Comparison of ENCODE assay signal across 2 cellular contexts in the genomic region with DNA sequence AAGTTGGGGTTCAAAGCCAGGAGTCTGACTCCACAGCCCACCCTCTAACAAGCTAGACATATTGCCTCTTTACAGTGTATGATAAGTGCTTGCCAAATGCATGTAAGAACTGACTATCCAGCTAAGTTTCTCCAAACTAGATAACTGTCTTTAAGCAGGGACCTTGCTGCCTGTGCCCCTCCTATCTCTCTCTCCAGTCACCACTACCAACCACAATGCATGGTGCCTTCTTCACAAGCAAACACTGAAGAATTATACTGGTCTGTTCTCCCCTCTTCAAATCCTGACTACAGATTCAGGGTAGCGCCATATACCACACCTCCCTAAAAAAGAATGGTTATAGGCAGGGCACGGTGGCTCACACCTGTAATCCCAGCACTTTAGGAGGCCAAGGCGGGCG. TPM values are rescaled to one million over a fixed set of nuclear protein-coding genes. Genes with fewer than 3 reads are reported as not detected.
"Had no signal": no experiment of that assay in that cellular context is flagged by ENCODE, and none has a peak within 500 bp of the region (broad histone marks: within the 10 kb centered on the region; RNA-seq: fewer than 3 reads in every experiment).

No MANE protein-coding gene starts in this region.

RNA-seq across cellular contexts. Expression of gene WIPF3, which starts 55.3 kb away (rescaled TPM):
- total RNA-seq: glomerular endothelial cell, lung microvascular endothelial cell had no signal
